1 cellular context compared by ENCODE assay signal in genomic region chr15:74580538-74581350, GRCh38.
TF ChIP-seq lines count a peak whose summit lies in the region.

No MANE protein-coding gene starts in this region.

TF ChIP-seq in SK-N-SH, 30 proteins besides CTCF, POLR2A, EP300 and RAD21 (continued from another document):
- no peak for TF ChIP-seq CHD2 (IDR thresholded peaks at IDR 0.05; ENCODE audit: low read length, partially characterized antibody)
- no peak for TF ChIP-seq IRF3 (IDR thresholded peaks at IDR 0.05; ENCODE audit: low read depth, low read length)
